8 cellular contexts compared by ENCODE assay signal in the genomic region with DNA sequence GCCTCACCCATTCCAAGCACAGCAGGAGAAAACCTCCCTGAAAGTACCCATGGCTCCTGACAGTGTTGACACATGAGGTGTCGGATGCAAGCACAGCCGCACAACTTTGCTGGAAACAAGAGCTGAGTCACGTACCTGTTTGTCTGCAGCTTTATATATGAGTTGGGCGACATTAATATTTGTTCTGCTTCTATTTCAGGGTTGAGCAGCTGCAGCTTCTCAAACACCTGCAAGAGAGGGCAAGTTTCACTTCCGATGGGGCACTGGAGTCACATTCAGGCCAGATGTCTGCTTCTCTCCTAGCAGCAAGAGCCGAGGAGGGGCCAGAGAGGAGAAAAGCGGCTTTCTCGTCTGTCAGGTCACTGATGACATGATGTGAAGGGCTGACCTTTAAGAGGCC.
DNase-seq lines count a peak whose midpoint lies in the region; ATAC-seq and TF ChIP-seq lines count a peak whose summit lies in the region.

No MANE protein-coding gene starts in this region.

- H3K9me3 Mint-ChIP-seq in activated B cell treated with CpG ODN at 0.5 μM for 24 hours: no peaks in the 10 kb centered on the region

- POLR2A ChIA-PET in activated B cell treated with CpG ODN at 0.5 μM for 24 hours (lab: Charles Lee): interaction anchor here (0.7 to 1.8 kb wide), 21 partner anchors 12 to 1524 kb away, joined by 3 to 18 read pairs (median 4); partner anchors contain the start of genes HDAC11, NUP210 and RAF1

- H3K27ac ChIP-seq in DND-41 (ENCODE audit: low read length) (peak overlapping the region; percentile 45), upper lobe of right lung (no peak overlapping the region)

- H3K4me3 ChIP-seq in DND-41 (ENCODE audit: low read depth in 1 of 2, low read length in 2 of 2) (no peak overlapping the region), upper lobe of right lung (no peak overlapping the region)

- H3K9me3 ChIP-seq in DND-41 (ENCODE audit: insufficient read depth, low read length, severe bottlenecking) (no peaks in the 10 kb centered on the region), upper lobe of right lung (no peaks in the 10 kb centered on the region)

- H3K27me3 ChIP-seq in DND-41 (ENCODE audit: insufficient read depth, low read length, poor library complexity): no peaks in the 10 kb centered on the region
- no peaks in the 10 kb centered on the region for H3K27me3 ChIP-seq in upper lobe of right lung

- peak overlapping the region; percentile 88 for H3K27ac Mint-ChIP-seq in activated B cell treated with CpG ODN at 0.5 μM for 24 hours

- H4K20me1 ChIP-seq in DND-41 (ENCODE audit: insufficient read depth, low read length): no peaks in the 10 kb centered on the region

- H3K36me3 Mint-ChIP-seq in activated B cell treated with CpG ODN at 0.5 μM for 24 hours (ENCODE audit: low read depth): peaks cover 91% of the 10 kb centered on the region

- no peak overlapping the region for H2AFZ ChIP-seq in DND-41 (ENCODE audit: low read depth, low read length)

- H3K4me1 Mint-ChIP-seq in activated B cell treated with CpG ODN at 0.5 μM for 24 hours: peaks cover 39% of the 10 kb centered on the region

- H3K4me3 Mint-ChIP-seq in activated B cell treated with CpG ODN at 0.5 μM for 24 hours: peak overlapping the region; percentile 56

- no peak overlapping the region for H3K9ac ChIP-seq in DND-41 (ENCODE audit: low read depth, low read length)

- H3K27me3 Mint-ChIP-seq in activated B cell treated with CpG ODN at 0.5 μM for 24 hours: no peaks in the 10 kb centered on the region

- no peak for TF ChIP-seq CTCF in DND-41 (IDR thresholded peaks at IDR 0.05; ENCODE audit: borderline replicate concordance, extremely low read depth, low read length, poor library complexity, severe bottlenecking)
- TF ChIP-seq CTCF in activated B cell treated with CpG ODN at 0.5 μM for 24 hours (IDR thresholded peaks at IDR 0.05): no peak
- TF ChIP-seq CTCF in upper lobe of right lung (IDR thresholded peaks at IDR 0.05): no peak

- H3K4me1 ChIP-seq in DND-41 (ENCODE audit: insufficient read depth, low read length) (no peaks in the 10 kb centered on the region), upper lobe of right lung (no peaks in the 10 kb centered on the region)

- H3K4me2 ChIP-seq in DND-41 (ENCODE audit: insufficient read depth, low read length): no peak overlapping the region

- intact Hi-C loops in activated B cell treated with CpG ODN at 0.5 μM for 24 hours (cut with micrococcal nuclease): loop anchor here (1.0 to 2.0 kb wide), 8 partner anchors 82 to 309 kb away; no protein-coding TSS in a partner anchor
- intact Hi-C loops in upper lobe of right lung (cut with DNase I): no loop called here

- H3K79me2 ChIP-seq in DND-41 (ENCODE audit: insufficient read depth, low read length): no peaks in the 10 kb centered on the region

- ATAC-seq in DND-41 (ENCODE audit: insufficient read depth, low read depth) (no peak), GM19438 (IDR thresholded peaks at IDR 0.05; ENCODE audit: low read depth, unreplicated experiment) (peak; percentile 93), HG03354 (IDR thresholded peaks at IDR 0.05; ENCODE audit: poor library complexity, severe bottlenecking, unreplicated experiment) (peak; percentile 98), activated B cell treated with CpG ODN at 0.5 μM for 24 hours (ENCODE audit: low read depth) (peak; percentile 91), upper lobe of right lung (no peak)

- DNase-seq in DND-41: no peak
- peak; percentile 48 for DNase-seq in activated B cell treated with CpG ODN at 0.5 μM for 24 hours
- no peak for DNase-seq in upper lobe of right lung
- DNase-seq in ureter (ENCODE audit: low spot score): no peak
- DNase-seq in cerebellar nuclear complex (lab: John Stamatoyannopoulos, UW): no peak
- no peak for DNase-seq in DMS 273 (lab: John Stamatoyannopoulos, UW; ENCODE audit: unreplicated experiment)

- CTCF ChIA-PET in activated B cell treated with CpG ODN at 0.5 μM for 24 hours (lab: Charles Lee): interaction anchor here (0.9 to 3.4 kb wide), 3 partner anchors 121 to 240 kb away, joined by 3 to 16 read pairs (median 7); partner anchors contain the start of gene HDAC11

- peaks cover 99% of the 10 kb centered on the region for H3K36me3 ChIP-seq in DND-41 (ENCODE audit: insufficient read depth, low read length)
- H3K36me3 ChIP-seq in upper lobe of right lung: peaks cover 30% of the 10 kb centered on the region

Comparison
In these comparisons a context has a peak if more than half of its experiments do, and no peak if none do; other contexts are left out.
1. ATAC-seq: peak in GM19438 (single experiment), HG03354 (single experiment) and activated B cell treated with CpG ODN at 0.5 μM for 24 hours (single experiment); none in DND-41 (single experiment) and upper lobe of right lung (single experiment).